9 cellular contexts compared by ENCODE assay signal in the genomic region with DNA sequence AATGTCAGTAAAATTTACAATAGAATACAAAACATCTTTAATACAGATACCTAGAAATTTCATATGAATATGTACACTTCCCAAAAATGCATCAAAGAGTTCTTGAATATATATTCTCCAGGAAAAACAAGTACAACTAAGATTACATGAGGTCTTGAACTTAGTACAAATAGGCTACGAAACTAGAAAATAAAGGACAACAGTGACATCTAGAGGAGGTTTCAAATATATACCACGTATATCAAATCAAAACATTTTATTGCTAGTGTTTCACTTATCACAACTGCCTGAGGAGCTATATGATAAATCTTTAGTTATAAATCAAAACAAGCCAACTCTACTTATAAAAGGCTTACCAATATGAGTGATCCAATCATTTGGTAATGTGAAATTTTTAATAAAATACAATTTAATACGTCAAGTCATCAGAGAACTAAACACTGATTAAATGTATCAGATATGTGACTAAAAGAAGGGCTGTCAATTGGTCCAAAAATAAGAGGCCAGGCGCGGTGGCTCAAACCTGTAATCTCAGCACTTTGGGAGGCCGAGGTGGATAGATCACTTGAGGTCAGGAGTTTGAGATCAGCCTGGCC. TPM values are rescaled to one million over a fixed set of nuclear protein-coding genes. Genes with fewer than 3 reads are reported as not detected.
DNase-seq lines count a peak whose midpoint lies in the region; ATAC-seq and TF ChIP-seq lines count a peak whose summit lies in the region.
"Had no signal": no experiment of that assay in that cellular context is flagged by ENCODE, and none has a peak within 500 bp of the region (broad histone marks: within the 10 kb centered on the region; RNA-seq: fewer than 3 reads in every experiment).

No MANE protein-coding gene starts in this region.

- no peaks in the 10 kb centered on the region for H3K9me2 ChIP-seq in Loucy (replicated peaks; ENCODE audit: low read depth, low read length)

- WGBS in lower leg skin, 2 donors: 58 to 62% methylated on average over 6 of the region's 6 CpGs

- TF ChIP-seq POLR2A in lower leg skin (IDR thresholded peaks at IDR 0.05): no peak

- H3F3A ChIP-seq in Loucy (ENCODE audit: low read depth): no peaks in the 10 kb centered on the region

- intact Hi-C loops in lower leg skin (cut with DNase I; ENCODE audit: low total_unique reads): no loop called here

- peaks cover 27% of the 10 kb centered on the region for H3K4me1 ChIP-seq in Loucy (ENCODE audit: insufficient read depth, low read length, poor library complexity, severe bottlenecking)
- H3K4me1 ChIP-seq in RWPE2 (ENCODE audit: insufficient read depth, poor library complexity, severe bottlenecking): peaks cover 3% of the 10 kb centered on the region

- peak; percentile 68 for ATAC-seq in GM21619 (IDR thresholded peaks at IDR 0.05; ENCODE audit: unreplicated experiment)
- peak; percentile 41; the same call in 1 of the 3 replicates for ATAC-seq in RWPE2 (ENCODE audit: low read depth)

- H3K27ac ChIP-seq in RWPE2 (ENCODE audit: poor library complexity, severe bottlenecking): no peak overlapping the region
- H3K27ac ChIP-seq: skin epidermis had no signal

- no peak overlapping the region for H3K4me2 ChIP-seq in Loucy (ENCODE audit: low read depth, low read length, poor library complexity, severe bottlenecking)

- H3K27me3 ChIP-seq in Loucy (ENCODE audit: insufficient read depth, low read length, poor library complexity, severe bottlenecking) (no peaks in the 10 kb centered on the region), RWPE2 (ENCODE audit: insufficient read depth, poor library complexity, severe bottlenecking) (no peaks in the 10 kb centered on the region)

- H2AFZ ChIP-seq in Loucy (ENCODE audit: low read length): no peak overlapping the region

- H3K9me3 ChIP-seq in Loucy (ENCODE audit: insufficient read depth, low read depth, low read length) (no peaks in the 10 kb centered on the region), RWPE2 (ENCODE audit: severe bottlenecking) (no peaks in the 10 kb centered on the region)

- peak; percentile 67 for TF ChIP-seq CTCF in Loucy (conservative IDR thresholded peaks at IDR 0.05; ENCODE audit: low read length)
- TF ChIP-seq CTCF in RWPE2 (IDR thresholded peaks at IDR 0.05; ENCODE audit: poor library complexity, severe bottlenecking): peak; percentile 69
- no peak for TF ChIP-seq CTCF in lower leg skin (IDR thresholded peaks at IDR 0.05)

- no peak overlapping the region for H3K9ac ChIP-seq in Loucy (ENCODE audit: low read depth, low read length, poor library complexity, severe bottlenecking)

- H3K36me3 ChIP-seq in Loucy (ENCODE audit: insufficient read depth, low read length) (peaks cover 17% of the 10 kb centered on the region; the same call in 1 of the 2 replicates), RWPE2 (ENCODE audit: low read depth) (peaks cover 8% of the 10 kb centered on the region; the same call in 1 of the 2 replicates)

- H3K4me3 ChIP-seq in Loucy (ENCODE audit: low read length, poor library complexity, severe bottlenecking) (no peak overlapping the region), RWPE2 (ENCODE audit: severe bottlenecking) (no peak overlapping the region), lower leg skin (ENCODE audit: low read depth, poor library complexity, severe bottlenecking) (no peak overlapping the region)
- H3K4me3 ChIP-seq: skin epidermis had no signal

- DNase-seq in ELR (ENCODE audit: low read depth) (peak; percentile 60), RWPE2 (ENCODE audit: low spot score) (no peak), fibroblast of the conjunctiva (ENCODE audit: low read depth) (peak; percentile 39), putamen (ENCODE audit: low spot score) (peak; percentile 19), COLO668 (lab: John Stamatoyannopoulos, UW; ENCODE audit: unreplicated experiment) (no peak), lower leg skin (ENCODE audit: low spot score in 2 of 2) (no peak)

- no peaks in the 10 kb centered on the region for H4K20me1 ChIP-seq in Loucy (ENCODE audit: insufficient read depth, low read length, poor library complexity, severe bottlenecking)

- H3K79me2 ChIP-seq in Loucy (ENCODE audit: insufficient read depth, low read length): peaks cover 27% of the 10 kb centered on the region

RNA-seq across cellular contexts. Expression of gene ANAPC10, which starts 36.6 kb away (rescaled TPM):
- total RNA-seq in lower leg skin: 10 to 100 TPM; 18.4 to 26.4 (median 20.2) TPM

RNA-seq across cellular contexts. Expression of gene ABCE1, which starts 36.7 kb away (rescaled TPM):
- 10 to 100 TPM; 55.7 to 71.1 (median 57.8) TPM for total RNA-seq in lower leg skin

Comparison
In these comparisons a context has a peak if more than half of its experiments do, and no peak if none do; other contexts are left out.
1. DNase-seq: peak in ELR (single experiment), fibroblast of the conjunctiva (single experiment) and putamen (single experiment); none in RWPE2 (single experiment), COLO668 (single experiment) and lower leg skin (0 of 2).
2. CTCF ChIP-seq: peak in Loucy (single experiment) and RWPE2 (single experiment); none in lower leg skin (0 of 3).